In genomic region chr1:110084226-110085078, GRCh38 we compare ENCODE assay signal across 8 cellular contexts. TPM values are rescaled to one million over a fixed set of nuclear protein-coding genes. Genes with fewer than 3 reads are reported as not detected.
A peak's percentile ranks its signal among the peaks of the same experiment; 100 is the strongest.
DNase-seq lines count a peak whose midpoint lies in the region; ATAC-seq and TF ChIP-seq lines count a peak whose summit lies in the region.

No MANE protein-coding gene starts in this region.

- WGBS in transverse colon (ENCODE audit: low coverage in 1 of 2), 2 donors: 2 to 4% methylated on average over 23 to 71 of the region's 72 CpGs

- peaks cover 50% of the 10 kb centered on the region for H3K27me3 ChIP-seq in transverse colon

- no peaks in the 10 kb centered on the region for H3K9me3 Mint-ChIP-seq in T-helper 2 cell treated with Interferon-gamma antibody and Interleukin-4, amounts not matched to agents 5 μg/mL and 100 μg/mL, for 36 hours

- TF ChIP-seq CTCF in epithelial cell of proximal tubule (conservative IDR thresholded peaks at IDR 0.05; ENCODE audit: low read depth, low read length): no peak
- no peak for TF ChIP-seq CTCF in mucosa of descending colon (IDR thresholded peaks at IDR 0.05)
- TF ChIP-seq CTCF in transverse colon (IDR thresholded peaks at IDR 0.05): peak in 1 of 5 experiments; percentile 9

- no peak for TF ChIP-seq POLR2A in transverse colon (IDR thresholded peaks at IDR 0.05)

- no peak for TF ChIP-seq EP300 in transverse colon (IDR thresholded peaks at IDR 0.05; ENCODE audit: low read depth)

- peak overlapping the region; percentile 66 to 85 (median 78) for H3K27ac ChIP-seq in transverse colon

- H3K36me3 ChIP-seq in mucosa of descending colon (ENCODE audit: low read depth) (no peaks in the 10 kb centered on the region), transverse colon (no peaks in the 10 kb centered on the region)

- peaks cover 13% of the 10 kb centered on the region for H3K4me1 Mint-ChIP-seq in T-helper 2 cell treated with Interferon-gamma antibody and Interleukin-4, amounts not matched to agents 5 μg/mL and 100 μg/mL, for 36 hours (ENCODE audit: low read depth)

- H3K36me3 Mint-ChIP-seq in T-helper 2 cell treated with Interferon-gamma antibody and Interleukin-4, amounts not matched to agents 5 μg/mL and 100 μg/mL, for 36 hours (ENCODE audit: low read depth): no peaks in the 10 kb centered on the region

- H3K27me3 Mint-ChIP-seq in T-helper 2 cell treated with Interferon-gamma antibody and Interleukin-4, amounts not matched to agents 5 μg/mL and 100 μg/mL, for 36 hours (ENCODE audit: low read depth): peaks cover 62% of the 10 kb centered on the region

- in situ Hi-C loops in transverse colon (cut with MboI; ENCODE audit: low pct_ligation_motif_present in 1 of 4, low pct_unique_long_range_greater_than_20kb in 1 of 4, low sequenced_read_pairs in 3 of 4): no loop called here

- H3K4me1 ChIP-seq in mucosa of descending colon (ENCODE audit: low read depth) (peaks cover 6% of the 10 kb centered on the region), transverse colon (peaks cover 6 to 19% (median 10%) of the 10 kb centered on the region in 4 donors)

- no peak overlapping the region for H3K27ac Mint-ChIP-seq in T-helper 2 cell treated with Interferon-gamma antibody and Interleukin-4, amounts not matched to agents 5 μg/mL and 100 μg/mL, for 36 hours

- intact Hi-C loops in mucosa of descending colon (cut with DNase I, micrococcal nuclease): no loop called here
- intact Hi-C loops in transverse colon (cut with DNase I; ENCODE audit: low total_unique reads): loop anchor here (5.0 kb wide), 1 partner anchor 162 kb away; no protein-coding TSS in a partner anchor

- peak overlapping the region; percentile 82 for H3K4me3 Mint-ChIP-seq in T-helper 2 cell treated with Interferon-gamma antibody and Interleukin-4, amounts not matched to agents 5 μg/mL and 100 μg/mL, for 36 hours

- ATAC-seq in mucosa of descending colon: peak; percentile 87

- H3K4me3 ChIP-seq in epithelial cell of proximal tubule (ENCODE audit: low read depth, low read length): peak overlapping the region; percentile 43
- peak overlapping the region; percentile 22 for H3K4me3 ChIP-seq in mucosa of descending colon
- peak overlapping the region; percentile 57 to 79 (median 68) for H3K4me3 ChIP-seq in transverse colon

- peak; percentile 38 for DNase-seq in GM19240 (ENCODE audit: insufficient read length, low spot score)
- peak; percentile 41 for DNase-seq in T-helper 2 cell treated with Interferon-gamma antibody and Interleukin-4, amounts not matched to agents 5 μg/mL and 100 μg/mL, for 36 hours (ENCODE audit: low spot score)
- no peak for DNase-seq in epithelial cell of proximal tubule (ENCODE audit: low read depth)
- DNase-seq in mucosa of descending colon: peak; percentile 57 to 69 (median 63)
- DNase-seq in transverse colon: peak; percentile 67
- DNase-seq in NCI-H187 (lab: John Stamatoyannopoulos, UW): no peak
- no peak for DNase-seq in COLO829 (ENCODE audit: low spot score)
- DNase-seq in central memory CD4-positive, alpha-beta T cell: no peak

- H3K9me3 ChIP-seq in mucosa of descending colon (no peaks in the 10 kb centered on the region), transverse colon (no peaks in the 10 kb centered on the region)

RNA-seq across cellular contexts. Expression of gene ALX3, which starts 14.0 kb away (rescaled TPM):
- total RNA-seq in epithelial cell of proximal tubule (not detected in 2 replicates), mucosa of descending colon (not detected), transverse colon (not detected)

RNA-seq across cellular contexts. Expression of gene UBL4B, which starts 27.8 kb away (rescaled TPM):
- total RNA-seq in epithelial cell of proximal tubule (not detected in 2 replicates), mucosa of descending colon (not detected), transverse colon (under 1 TPM in 1 of 4 donors, not detected in 3; 0.41 TPM)

RNA-seq across cellular contexts. Expression of gene STRIP1, which starts 50.0 kb away (rescaled TPM):
- total RNA-seq in epithelial cell of proximal tubule (28.6 and 28.9 TPM in 2 replicates), mucosa of descending colon (10 to 100 TPM; 36.6 to 54.8 (median 43.4) TPM), transverse colon (10 to 100 TPM; 32.6 to 72.2 (median 58.7) TPM)

Comparison
In these comparisons a context has a peak if more than half of its experiments do, and no peak if none do; other contexts are left out.
1. DNase-seq: peak in GM19240 (single experiment), T-helper 2 cell treated with Interferon-gamma antibody and Interleukin-4, amounts not matched to agents 5 μg/mL and 100 μg/mL, for 36 hours (single experiment), mucosa of descending colon (3 of 3) and transverse colon (single experiment); none in epithelial cell of proximal tubule (single experiment), NCI-H187 (0 of 2), COLO829 (single experiment) and central memory CD4-positive, alpha-beta T cell (single experiment).
2. Peak in every context shown above with its lines, with median percentiles within 50 percentile points of each other: H3K4me3 ChIP-seq.